Comparison of ENCODE assay signal across 12 cellular contexts in genomic region chr2:100902833-100903405, GRCh38.
DNase-seq lines count a peak whose midpoint lies in the region; ATAC-seq and TF ChIP-seq lines count a peak whose summit lies in the region.
"Had no signal": no experiment of that assay in that cellular context is flagged by ENCODE, and none has a peak within 500 bp of the region (broad histone marks: within the 10 kb centered on the region; RNA-seq: fewer than 3 reads in every experiment).

No MANE protein-coding gene starts in this region.

- H3K4me1 ChIP-seq in Panc1 (ENCODE audit: control insufficient read depth, insufficient read depth, low read length) (peaks cover 51% of the 10 kb centered on the region), osteoblast (ENCODE audit: insufficient read depth, low read length) (peaks cover 22% of the 10 kb centered on the region)

- DNase-seq in DMS53 treated with DMSO at 0.1 percent for 48 hours (lab: John Stamatoyannopoulos, UW; ENCODE audit: unreplicated experiment) (peak; percentile 85), Panc1 (ENCODE audit: low read depth, low spot score) (peak; percentile 94), epithelial cell of esophagus (ENCODE audit: low read depth) (peak; percentile 85), osteoblast (ENCODE audit: insufficient read length, low spot score, missing footprints) (peak; percentile 93), T-helper 1 cell (no peak)
- no peak for DNase-seq in activated CD4-positive, alpha-beta T cell treated with anti-CD3 and anti-CD28 coated beads, Interleukin-2, amount 50 U/mL, for 4 hours
- DNase-seq: activated CD4-positive, alpha-beta memory T cell treated with anti-CD3 and anti-CD28 coated beads for 36 hours; effector CD8-positive, alpha-beta T cell; NCI-H526 treated with DMSO at 0.1 percent for 48 hours; nephron progenitor cell had no signal

- in situ Hi-C loops in Panc1 (cut with HindIII; ENCODE audit: low pct_unique_long_range_greater_than_20kb, low sequenced_read_pairs): no loop called here

- POLR2A ChIA-PET in Panc1 (lab: Charles Lee): interaction anchor here (0.5 to 0.6 kb wide), 2 partner anchors 90 to 517 kb away, joined by 3 read pairs; no protein-coding TSS in a partner anchor

- BruUV-seq in Panc1 (replicated peaks; lab: Mats Ljungman, UMichigan): no TSS peak

- H3K9me3 ChIP-seq in Panc1 (ENCODE audit: control insufficient read depth, insufficient read depth, low read depth, low read length) (peaks cover 4% of the 10 kb centered on the region; the same call in 1 of the 2 replicates), osteoblast (ENCODE audit: low read depth, low read length) (no peaks in the 10 kb centered on the region)

- H3K27me3 ChIP-seq in Panc1 (ENCODE audit: control insufficient read depth, insufficient read depth, low read length): no peaks in the 10 kb centered on the region
- H3K27me3 ChIP-seq in osteoblast (ENCODE audit: insufficient read depth, low read length): peaks cover 12% of the 10 kb centered on the region

- no peaks in the 10 kb centered on the region; the same call in 1 of the 2 replicates for H3K36me3 ChIP-seq in Panc1 (ENCODE audit: control insufficient read depth, insufficient read depth, low read length)
- no peaks in the 10 kb centered on the region for H3K36me3 ChIP-seq in osteoblast (ENCODE audit: insufficient read depth, low read length)

- peak overlapping the region; percentile 88 for H3K27ac ChIP-seq in Panc1 (ENCODE audit: low read length)
- H3K27ac ChIP-seq in osteoblast (ENCODE audit: low read depth, low read length): peak overlapping the region; percentile 87

- intact Hi-C loops in Panc1 (cut with micrococcal nuclease; ENCODE audit: unreplicated experiment): no loop called here

- TF ChIP-seq CTCF in Panc1 (IDR thresholded peaks at IDR 0.05) (no peak), epithelial cell of esophagus (IDR thresholded peaks at IDR 0.05; ENCODE audit: insufficient read depth, low read depth, low read length, missing control alignments) (no peak), osteoblast (IDR thresholded peaks at IDR 0.05; ENCODE audit: extremely low read depth, low read depth, low read length) (peak; percentile 28)

- H3K4me2 ChIP-seq in osteoblast (ENCODE audit: insufficient read depth, low read length): peak overlapping the region; percentile 55

- ATAC-seq in Panc1 (peak; percentile 95), HG03196 (IDR thresholded peaks at IDR 0.05; ENCODE audit: unreplicated experiment) (no peak), GM19328 (IDR thresholded peaks at IDR 0.05; ENCODE audit: unreplicated experiment) (no peak)

- peak overlapping the region; percentile 20 for H2AFZ ChIP-seq in osteoblast (ENCODE audit: low read length)

- H3K4me3 ChIP-seq in Panc1 (ENCODE audit: low read depth in 2 of 2, low read length in 2 of 2) (no peak overlapping the region), epithelial cell of esophagus (ENCODE audit: low read length) (no peak overlapping the region), osteoblast (ENCODE audit: insufficient read depth, low read length) (no peak overlapping the region)

- H4K20me1 ChIP-seq in osteoblast (ENCODE audit: insufficient read depth, low read length): peaks cover 4% of the 10 kb centered on the region

- no peaks in the 10 kb centered on the region for H3K79me2 ChIP-seq in osteoblast (ENCODE audit: insufficient read depth, low read length)

- CTCF ChIA-PET in Panc1 (lab: Charles Lee): interaction anchor here (0.5 to 1.2 kb wide), 2 partner anchors 173 to 315 kb away, joined by 3 read pairs; no protein-coding TSS in a partner anchor

Comparison
In these comparisons a context has a peak if more than half of its experiments do, and no peak if none do; other contexts are left out.
1. DNase-seq: peak in DMS53 treated with DMSO at 0.1 percent for 48 hours (single experiment), Panc1 (single experiment), epithelial cell of esophagus (single experiment) and osteoblast (single experiment); none in T-helper 1 cell (0 of 5) and activated CD4-positive, alpha-beta T cell treated with anti-CD3 and anti-CD28 coated beads, Interleukin-2, amount 50 U/mL, for 4 hours (0 of 2).